9 cellular contexts compared by ENCODE assay signal in the genomic region with DNA sequence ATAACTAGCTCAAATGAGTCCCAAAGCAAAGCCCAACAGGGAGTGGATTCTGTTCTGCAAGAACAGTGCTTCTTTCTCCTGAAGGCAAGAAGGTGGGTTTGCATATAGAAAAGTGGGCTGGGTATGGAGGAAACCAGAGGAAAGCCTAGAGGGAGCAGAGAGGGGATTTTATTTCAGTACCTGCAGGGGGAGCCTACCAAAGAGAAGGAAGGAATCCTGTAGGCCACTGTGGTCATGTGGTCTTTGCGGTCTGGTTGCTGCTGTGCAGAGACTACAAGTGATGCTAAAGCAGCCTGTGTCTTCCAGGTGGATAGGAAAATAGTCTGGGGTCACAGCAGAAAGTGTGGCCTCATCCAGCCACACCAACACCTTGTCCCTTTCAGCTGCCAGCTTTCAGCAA.
DNase-seq lines count a peak whose midpoint lies in the region; FAIRE-seq and TF ChIP-seq lines count a peak whose summit lies in the region.
"Had no signal": no experiment of that assay in that cellular context is flagged by ENCODE, and none has a peak within 500 bp of the region (broad histone marks: within the 10 kb centered on the region; RNA-seq: fewer than 3 reads in every experiment).

No MANE protein-coding gene starts in this region.

- TF ChIP-seq CTCF in D721Med (IDR thresholded peaks at IDR 0.05; ENCODE audit: insufficient read depth, missing control alignments) (peak; percentile 11), HFF-Myc (IDR thresholded peaks at IDR 0.05; ENCODE audit: low read depth, low read length, missing control alignments) (peak; percentile 20)

- FAIRE-seq in D721Med (lab: Jason Lieb, UNC) (no peak), GM19239 (lab: Jason Lieb, UNC) (no peak)

- DNase-seq in D721Med (ENCODE audit: insufficient read length, low spot score) (no peak), HFF-Myc (ENCODE audit: extremely low read depth, low read depth) (no peak), left kidney (ENCODE audit: low read depth, low spot score) (peak; percentile 48), AG08396 (ENCODE audit: low spot score) (no peak), GM19239 (ENCODE audit: insufficient read length, low spot score) (no peak), OCI-M2 (lab: John Stamatoyannopoulos, UW; ENCODE audit: unreplicated experiment) (no peak)
- DNase-seq in activated CD4-positive, alpha-beta T cell treated with anti-CD3 and anti-CD28 coated beads, Interleukin-2, amount 50 U/mL, for 48 hours: peak; percentile 10 to 18
- DNase-seq in activated T-cell treated with anti-CD3 and anti-CD28 coated beads, Interleukin-2, amount 50 U/mL, for 1 hour: no peak
- DNase-seq: activated naive CD4-positive, alpha-beta T cell treated with anti-CD3 and anti-CD28 coated beads, Interleukin-2, amount 50 U/mL, for 16 hours had no signal

- no peak overlapping the region for H3K4me3 ChIP-seq in HFF-Myc (replicated peaks; ENCODE audit: low read depth, low read length)

Comparison
In these comparisons a context has a peak if more than half of its experiments do, and no peak if none do; other contexts are left out.
1. DNase-seq: peak in activated CD4-positive, alpha-beta T cell treated with anti-CD3 and anti-CD28 coated beads, Interleukin-2, amount 50 U/mL, for 48 hours (2 of 2) and left kidney (single experiment); none in D721Med (single experiment), HFF-Myc (single experiment), activated T-cell treated with anti-CD3 and anti-CD28 coated beads, Interleukin-2, amount 50 U/mL, for 1 hour (single experiment), AG08396 (single experiment), GM19239 (single experiment) and OCI-M2 (single experiment).